8 cellular contexts compared by ENCODE assay signal in the genomic region with DNA sequence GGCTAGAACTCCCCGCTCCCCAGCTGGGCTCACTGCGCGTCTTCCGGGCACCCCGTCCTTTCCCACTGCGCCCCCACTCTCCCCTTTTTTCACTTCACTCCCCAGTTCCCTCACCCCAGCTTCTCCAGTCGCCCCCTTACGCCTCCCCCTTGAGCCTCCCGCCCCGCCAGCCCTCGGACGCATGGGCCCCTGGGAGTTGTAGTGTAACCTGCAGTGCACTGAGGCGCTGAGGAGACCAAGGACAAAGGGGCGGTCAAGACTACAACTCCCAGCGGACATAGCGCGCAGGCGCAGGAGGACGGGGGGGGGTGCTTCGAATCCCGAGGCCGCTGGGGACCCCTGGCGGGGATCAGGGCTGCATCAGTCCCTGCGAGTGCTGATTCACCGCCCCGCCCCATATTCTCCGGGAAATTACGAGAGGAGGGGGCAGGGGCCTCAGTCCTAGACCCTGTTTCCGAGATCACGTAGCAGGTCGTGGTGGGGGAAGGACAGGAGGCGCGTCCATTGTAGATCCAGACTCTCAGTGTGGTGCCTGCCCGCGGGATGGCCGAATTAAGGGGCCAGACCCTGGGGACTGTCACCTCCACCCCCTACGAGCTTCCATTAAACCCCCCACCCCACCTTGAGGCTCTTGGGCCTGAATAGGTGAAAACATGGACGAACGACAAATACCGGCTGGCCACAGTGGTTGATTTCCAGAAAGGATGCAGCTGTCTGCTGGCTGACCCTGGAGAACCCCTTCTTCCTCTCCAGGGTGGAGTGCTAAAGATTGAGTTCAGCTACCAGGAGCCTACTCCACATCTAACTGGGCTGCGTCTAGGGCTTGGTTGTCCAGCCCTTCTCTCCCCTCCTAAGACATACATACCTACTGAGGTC.
DNase-seq lines count a peak whose midpoint lies in the region; ATAC-seq lines count a peak whose summit lies in the region.

No MANE protein-coding gene starts in this region.

- DNase-seq in NCI-H524 (lab: John Stamatoyannopoulos, UW), result peak; percentile 95 to 98
- DNase-seq in activated CD4-positive, alpha-beta T cell treated with anti-CD3 and anti-CD28 coated beads for 4 hours, result peak; percentile 96
- DNase-seq in stimulated activated CD4-positive, alpha-beta T cell treated with anti-CD3 and anti-CD28 coated beads, Interleukin-1b, Interleukin-23, amount 100 ng/mL, for 24 hours (ENCODE audit: low read depth in 4 of 4, low spot score in 1 of 4), result peak; percentile 86 to 90 (median 86)

- peak overlapping the region; percentile 88 for H3K4me2 ChIP-seq in BLaER1

- H3K4me3 ChIP-seq in BLaER1, result peak overlapping the region; percentile 92

- no peaks in the 10 kb centered on the region for H3K27me3 ChIP-seq in BLaER1
- H3K27me3 ChIP-seq in layer of hippocampus (ENCODE audit: control insufficient read depth, insufficient read depth, low read length), result no peaks in the 10 kb centered on the region

- H3K9me3 ChIP-seq in BLaER1, result peaks cover 10% of the 10 kb centered on the region; the same call in 1 of the 2 replicates

- H3K36me3 ChIP-seq in BLaER1, result peaks cover 27% of the 10 kb centered on the region

- peak; percentile 93 for ATAC-seq in GM19324 (IDR thresholded peaks at IDR 0.05; ENCODE audit: low FRiP score, unreplicated experiment)
- peak; percentile 88 for ATAC-seq in HG03460 (IDR thresholded peaks at IDR 0.05; ENCODE audit: unreplicated experiment)

- H4K20me1 ChIP-seq in BLaER1, result peaks cover 43% of the 10 kb centered on the region

- peak overlapping the region; percentile 99 for H3K9ac ChIP-seq in BLaER1

- peaks cover 48% of the 10 kb centered on the region for H3K4me1 ChIP-seq in BLaER1

- H3K27ac ChIP-seq in BLaER1 (peak overlapping the region; percentile 98), cingulate gyrus (ENCODE audit: low read depth, low read length) (peak overlapping the region; percentile 100), layer of hippocampus (ENCODE audit: low read depth, low read length) (peak overlapping the region; percentile 100)

Comparison
In these comparisons a context has a peak if more than half of its experiments do, and no peak if none do; other contexts are left out.
1. Peak in every context shown above with its lines: DNase-seq, ATAC-seq, H3K4me3 ChIP-seq and H3K27ac ChIP-seq.